1 cellular context compared by ENCODE assay signal in genomic region chr12:753401-754237, GRCh38.
TF ChIP-seq lines count a peak whose summit lies in the region.

No MANE protein-coding gene starts in this region.

TF ChIP-seq in H1, 55 proteins besides CTCF, POLR2A, EP300 and RAD21:
- TF ChIP-seq JUN (IDR thresholded peaks at IDR 0.05; ENCODE audit: low read depth, low read length) (no peak), SIN3A (conservative IDR thresholded peaks at IDR 0.05 in 1 of 2, IDR thresholded peaks at IDR 0.05 in 1 of 2; ENCODE audit: low read depth in 1 of 2, low read length in 2 of 2) (peak; percentile 24 to 87; a peak in 2 of 4 replicates), ASH2L (IDR thresholded peaks at IDR 0.05; ENCODE audit: low read length) (no peak), CREB1 (IDR thresholded peaks at IDR 0.05) (0 out of 2 replicates have a peak, but pooled peaks have one; percentile 6), TAF1 (IDR thresholded peaks at IDR 0.05; ENCODE audit: low read depth, low read length) (0 out of 2 replicates have a peak, but pooled peaks have one; percentile 16), SP2 (IDR thresholded peaks at IDR 0.05; ENCODE audit: low read length) (no peak)
